In the genomic region with DNA sequence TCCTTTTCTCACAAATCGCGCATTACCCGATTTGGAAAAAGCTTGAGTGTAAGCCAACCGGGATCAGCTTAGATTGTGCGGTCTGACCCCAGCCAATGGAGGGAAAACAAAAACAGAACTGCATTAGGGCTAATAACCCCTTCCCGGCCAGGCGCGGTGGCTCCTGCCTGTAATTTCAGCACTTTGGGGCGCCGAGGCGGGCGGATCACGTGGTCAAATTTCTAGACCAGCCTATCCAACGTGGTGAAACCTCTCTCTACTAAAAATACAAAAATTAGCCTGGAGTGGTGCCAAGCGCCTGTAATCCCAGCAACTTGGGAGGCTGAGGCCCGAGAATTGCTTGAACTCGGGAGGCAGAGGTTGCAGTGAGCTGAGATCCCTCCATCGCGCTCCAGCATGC, we compare ENCODE assay signal across 9 cellular contexts. TPM values are rescaled to one million over a fixed set of nuclear protein-coding genes. Genes with fewer than 3 reads are reported as not detected.
A peak's percentile ranks its signal among the peaks of the same experiment; 100 is the strongest.
DNase-seq lines count a peak whose midpoint lies in the region; ATAC-seq and FAIRE-seq lines count a peak whose summit lies in the region.
"Had no signal": no experiment of that assay in that cellular context is flagged by ENCODE, and none has a peak within 500 bp of the region (broad histone marks: within the 10 kb centered on the region; RNA-seq: fewer than 3 reads in every experiment).

No MANE protein-coding gene starts in this region.

- H3K36me3 ChIP-seq in SJCRH30 (no peaks in the 10 kb centered on the region), aorta (ENCODE audit: control insufficient read depth in 1 of 2, insufficient read depth in 2 of 2, low read length in 1 of 2) (no peaks in the 10 kb centered on the region)

- H3K27ac ChIP-seq in SJCRH30 (peak overlapping the region; percentile 52), epithelial cell of prostate (peak overlapping the region; percentile 56), aorta (ENCODE audit: low read depth in 1 of 2, low read length in 2 of 2) (no peak overlapping the region)

- peak overlapping the region; percentile 90 to 97 (median 94) for H3K4me3 Mint-ChIP-seq in naive B cell

- peaks cover 0 to 8% (median 0%) of the 10 kb centered on the region in 7 donors for H3K9me3 Mint-ChIP-seq in naive B cell

- 1% methylated on average over 19 of the region's 19 CpGs for WGBS in aorta, 2 donors

- H3K4me1 ChIP-seq in SJCRH30: no peaks in the 10 kb centered on the region
- H3K4me1 ChIP-seq in aorta (ENCODE audit: control insufficient read depth in 1 of 2, insufficient read depth in 2 of 2, low read length in 2 of 2): no peaks in the 10 kb centered on the region

- H3K4me1 Mint-ChIP-seq in naive B cell: peaks cover 16 to 32% (median 23%) of the 10 kb centered on the region in 3 donors

- no peaks in the 10 kb centered on the region for H3K27me3 ChIP-seq in SJCRH30
- H3K27me3 ChIP-seq in aorta (ENCODE audit: control insufficient read depth in 1 of 2, insufficient read depth in 2 of 2, low read length in 1 of 2): no peaks in the 10 kb centered on the region

- peaks cover 0 to 9% of the 10 kb centered on the region in 2 donors for H3K36me3 Mint-ChIP-seq in naive B cell

- peak; percentile 4 for DNase-seq in GM04504 (ENCODE audit: low read depth)
- DNase-seq in SJCRH30: peak; percentile 40 to 47
- DNase-seq in epithelial cell of prostate (ENCODE audit: low read depth, low spot score): no peak
- DNase-seq in naive B cell: no peak
- DNase-seq in aorta: peak; percentile 49 to 78
- DNase-seq in COR-L47 (lab: John Stamatoyannopoulos, UW): no peak
- no peak for DNase-seq in HTR-8/SVneo (ENCODE audit: insufficient read length, low spot score)

- H3K27ac Mint-ChIP-seq in naive B cell: peak overlapping the region in 2 of 6 donors; percentile 32 to 45

- no peak for ATAC-seq in naive B cell (ENCODE audit: low read depth in 2 of 2)
- ATAC-seq in aorta (ENCODE audit: low FRiP score): peak; percentile 58
- ATAC-seq in HG02610 (IDR thresholded peaks at IDR 0.05; ENCODE audit: unreplicated experiment): no peak

- H3K9me3 ChIP-seq in SJCRH30 (replicated peaks): peaks cover 4% of the 10 kb centered on the region; the same call in 1 of the 2 replicates
- no peaks in the 10 kb centered on the region for H3K9me3 ChIP-seq in aorta (ENCODE audit: control insufficient read depth, low read length)

- H3K27me3 Mint-ChIP-seq in naive B cell: no peaks in the 10 kb centered on the region

- no peak for FAIRE-seq in HTR-8/SVneo (lab: Jason Lieb, UNC)

- H3K4me3 ChIP-seq in SJCRH30 (peak overlapping the region; percentile 62), aorta (ENCODE audit: low read length in 2 of 2) (peak overlapping the region; percentile 0 to 47)

- intact Hi-C loops in aorta (cut with DNase I): loop anchor here in 1 of 2 donors (5.0 kb wide), 2 partner anchors 41 to 89 kb away; a partner anchor contains a TSS

RNA-seq across cellular contexts. Expression of a gene that starts 0.9 kb away (rescaled TPM):
- total RNA-seq in SJCRH30 (2014; rRNA removed; shearing (Covaris generic)): 7.9 and 11.4 TPM in 2 replicates
- polyA plus RNA-seq in naive B cell (ENCODE audit: low read depth in 6 of 6) (1 to 10 TPM; 2.5 to 4.8 (median 4.1) TPM), aorta (1 to 10 TPM in 1 of 2 donors, under 1 TPM in 1; 0.25 to 1.6 TPM)
- total RNA-seq in aorta: 1 to 10 TPM; 2.4 to 6.5 TPM

RNA-seq across cellular contexts. Expression of a gene that starts 39.4 kb away (rescaled TPM):
- 9.5 and 11.7 TPM in 2 replicates for total RNA-seq in SJCRH30 (2014; rRNA removed; shearing (Covaris generic))
- polyA plus RNA-seq in naive B cell (ENCODE audit: low read depth in 6 of 6) (1 to 10 TPM; 2.5 to 6.0 (median 3.1) TPM), aorta (1 to 10 TPM; 2.1 to 2.2 TPM)
- 1 to 10 TPM; 4.2 to 7.5 TPM for total RNA-seq in aorta
- total RNA-seq: SK-MEL-5 had no signal

Comparison
In these comparisons a context has a peak if more than half of its experiments do, and no peak if none do; other contexts are left out.
1. DNase-seq: peak in GM04504 (single experiment), SJCRH30 (2 of 2) and aorta (2 of 2); none in epithelial cell of prostate (single experiment), naive B cell (single experiment), COR-L47 (single experiment) and HTR-8/SVneo (single experiment).
2. H3K27ac ChIP-seq: peak in SJCRH30 (single experiment) and epithelial cell of prostate (single experiment); none in aorta (0 of 2).